In the genomic region with DNA sequence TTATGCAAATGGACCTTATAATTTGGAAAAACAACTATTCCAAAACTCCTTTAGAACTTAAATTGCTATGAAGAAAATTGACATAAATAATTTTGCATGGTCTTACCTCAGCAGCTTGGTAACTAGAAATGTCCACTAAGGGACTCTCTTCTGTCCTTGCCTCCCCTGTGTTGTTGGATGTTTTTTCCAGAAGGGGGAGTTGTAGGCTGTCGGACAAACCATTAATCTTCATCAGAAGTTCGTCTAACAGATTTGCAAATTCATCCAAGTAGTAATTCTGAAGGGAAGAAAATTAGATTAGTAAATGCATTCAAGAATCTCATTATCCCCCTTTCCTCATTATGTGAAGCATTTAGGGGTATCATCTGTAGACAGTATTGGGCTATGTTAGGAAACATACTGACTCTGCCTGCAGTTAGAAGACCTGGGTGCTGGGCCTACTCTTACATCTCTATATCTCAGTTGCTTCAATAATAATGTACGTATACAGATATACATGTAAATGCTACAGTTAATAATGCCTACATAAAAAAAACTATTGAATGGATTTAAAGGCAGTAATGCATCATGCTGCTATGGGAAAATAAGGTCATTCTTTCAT, we compare ENCODE assay signal across 2 cellular contexts.
TF ChIP-seq lines count a peak whose summit lies in the region.

No MANE protein-coding gene starts in this region.

TF ChIP-seq in K562, 482 proteins besides CTCF, POLR2A, EP300 and RAD21 (continued from another document):
- TF ChIP-seq, protein P1, sequence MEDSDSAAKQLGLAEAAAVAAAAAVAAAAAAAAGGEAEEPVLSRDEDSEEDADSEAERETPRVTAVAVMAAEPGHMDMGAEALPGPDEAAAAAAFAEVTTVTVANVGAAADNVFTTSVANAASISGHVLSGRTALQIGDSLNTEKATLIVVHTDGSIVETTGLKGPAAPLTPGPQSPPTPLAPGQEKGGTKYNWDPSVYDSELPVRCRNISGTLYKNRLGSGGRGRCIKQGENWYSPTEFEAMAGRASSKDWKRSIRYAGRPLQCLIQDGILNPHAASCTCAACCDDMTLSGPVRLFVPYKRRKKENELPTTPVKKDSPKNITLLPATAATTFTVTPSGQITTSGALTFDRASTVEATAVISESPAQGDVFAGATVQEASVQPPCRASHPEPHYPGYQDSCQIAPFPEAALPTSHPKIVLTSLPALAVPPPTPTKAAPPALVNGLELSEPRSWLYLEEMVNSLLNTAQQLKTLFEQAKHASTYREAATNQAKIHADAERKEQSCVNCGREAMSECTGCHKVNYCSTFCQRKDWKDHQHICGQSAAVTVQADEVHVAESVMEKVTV (CRISPR knock-in tag; IDR thresholded peaks at IDR 0.05): no peak
- TF ChIP-seq RBM34 (IDR thresholded peaks at IDR 0.05; ENCODE audit: borderline replicate concordance, insufficient read depth, low read length) (no peak), MEIS2 (IDR thresholded peaks at IDR 0.05; ENCODE audit: partially characterized antibody) (peak; percentile 89), BMI1 (IDR thresholded peaks at IDR 0.05; ENCODE audit: low read length) (no peak), ZFP36 (IDR thresholded peaks at IDR 0.05; ENCODE audit: low read depth, low read length, partially characterized antibody) (no peak), BDP1 (IDR thresholded peaks at IDR 0.05; ENCODE audit: insufficient read depth, insufficient read length) (no peak), PKNOX1 (IDR thresholded peaks at IDR 0.05) (peak; percentile 84), PBX2 (CRISPR knock-in tag; IDR thresholded peaks at IDR 0.05; ENCODE audit: low read depth) (no peak), PBX2 (tag; conservative IDR thresholded peaks at IDR 0.05; ENCODE audit: low read depth) (peak; percentile 92), SMC3 (conservative IDR thresholded peaks at IDR 0.05; ENCODE audit: insufficient read depth, low read depth, low read length) (0 out of 2 replicates have a peak, but pooled peaks have one; percentile 11), FUS (optimal IDR thresholded peaks at IDR 0.05; ENCODE audit: low read depth, low read length) (no peak), FIP1L1 (IDR thresholded peaks at IDR 0.05; ENCODE audit: low read depth, low read length, poor library complexity, severe bottlenecking) (no peak)

TF ChIP-seq in HepG2, 621 proteins besides CTCF, POLR2A, EP300 and RAD21 (continued from another document and continues in another):
- TF ChIP-seq, protein P2, sequence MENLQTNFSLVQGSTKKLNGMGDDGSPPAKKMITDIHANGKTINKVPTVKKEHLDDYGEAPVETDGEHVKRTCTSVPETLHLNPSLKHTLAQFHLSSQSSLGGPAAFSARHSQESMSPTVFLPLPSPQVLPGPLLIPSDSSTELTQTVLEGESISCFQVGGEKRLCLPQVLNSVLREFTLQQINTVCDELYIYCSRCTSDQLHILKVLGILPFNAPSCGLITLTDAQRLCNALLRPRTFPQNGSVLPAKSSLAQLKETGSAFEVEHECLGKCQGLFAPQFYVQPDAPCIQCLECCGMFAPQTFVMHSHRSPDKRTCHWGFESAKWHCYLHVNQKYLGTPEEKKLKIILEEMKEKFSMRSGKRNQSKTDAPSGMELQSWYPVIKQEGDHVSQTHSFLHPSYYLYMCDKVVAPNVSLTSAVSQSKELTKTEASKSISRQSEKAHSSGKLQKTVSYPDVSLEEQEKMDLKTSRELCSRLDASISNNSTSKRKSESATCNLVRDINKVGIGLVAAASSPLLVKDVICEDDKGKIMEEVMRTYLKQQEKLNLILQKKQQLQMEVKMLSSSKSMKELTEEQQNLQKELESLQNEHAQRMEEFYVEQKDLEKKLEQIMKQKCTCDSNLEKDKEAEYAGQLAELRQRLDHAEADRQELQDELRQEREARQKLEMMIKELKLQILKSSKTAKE (CRISPR knock-in tag; IDR thresholded peaks at IDR 0.05; ENCODE audit: borderline replicate concordance): no peak
- TF ChIP-seq KDM6A (CRISPR knock-in tag; IDR thresholded peaks at IDR 0.05; ENCODE audit: low read depth): no peak
- TF ChIP-seq, protein P3, sequence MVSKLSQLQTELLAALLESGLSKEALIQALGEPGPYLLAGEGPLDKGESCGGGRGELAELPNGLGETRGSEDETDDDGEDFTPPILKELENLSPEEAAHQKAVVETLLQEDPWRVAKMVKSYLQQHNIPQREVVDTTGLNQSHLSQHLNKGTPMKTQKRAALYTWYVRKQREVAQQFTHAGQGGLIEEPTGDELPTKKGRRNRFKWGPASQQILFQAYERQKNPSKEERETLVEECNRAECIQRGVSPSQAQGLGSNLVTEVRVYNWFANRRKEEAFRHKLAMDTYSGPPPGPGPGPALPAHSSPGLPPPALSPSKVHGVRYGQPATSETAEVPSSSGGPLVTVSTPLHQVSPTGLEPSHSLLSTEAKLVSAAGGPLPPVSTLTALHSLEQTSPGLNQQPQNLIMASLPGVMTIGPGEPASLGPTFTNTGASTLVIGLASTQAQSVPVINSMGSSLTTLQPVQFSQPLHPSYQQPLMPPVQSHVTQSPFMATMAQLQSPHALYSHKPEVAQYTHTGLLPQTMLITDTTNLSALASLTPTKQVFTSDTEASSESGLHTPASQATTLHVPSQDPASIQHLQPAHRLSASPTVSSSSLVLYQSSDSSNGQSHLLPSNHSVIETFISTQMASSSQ (IDR thresholded peaks at IDR 0.05; ENCODE audit: low read depth): no peak
- TF ChIP-seq, protein P3 (CRISPR knock-in tag; IDR thresholded peaks at IDR 0.05; ENCODE audit: borderline replicate concordance): no peak
- TF ChIP-seq, protein P4, sequence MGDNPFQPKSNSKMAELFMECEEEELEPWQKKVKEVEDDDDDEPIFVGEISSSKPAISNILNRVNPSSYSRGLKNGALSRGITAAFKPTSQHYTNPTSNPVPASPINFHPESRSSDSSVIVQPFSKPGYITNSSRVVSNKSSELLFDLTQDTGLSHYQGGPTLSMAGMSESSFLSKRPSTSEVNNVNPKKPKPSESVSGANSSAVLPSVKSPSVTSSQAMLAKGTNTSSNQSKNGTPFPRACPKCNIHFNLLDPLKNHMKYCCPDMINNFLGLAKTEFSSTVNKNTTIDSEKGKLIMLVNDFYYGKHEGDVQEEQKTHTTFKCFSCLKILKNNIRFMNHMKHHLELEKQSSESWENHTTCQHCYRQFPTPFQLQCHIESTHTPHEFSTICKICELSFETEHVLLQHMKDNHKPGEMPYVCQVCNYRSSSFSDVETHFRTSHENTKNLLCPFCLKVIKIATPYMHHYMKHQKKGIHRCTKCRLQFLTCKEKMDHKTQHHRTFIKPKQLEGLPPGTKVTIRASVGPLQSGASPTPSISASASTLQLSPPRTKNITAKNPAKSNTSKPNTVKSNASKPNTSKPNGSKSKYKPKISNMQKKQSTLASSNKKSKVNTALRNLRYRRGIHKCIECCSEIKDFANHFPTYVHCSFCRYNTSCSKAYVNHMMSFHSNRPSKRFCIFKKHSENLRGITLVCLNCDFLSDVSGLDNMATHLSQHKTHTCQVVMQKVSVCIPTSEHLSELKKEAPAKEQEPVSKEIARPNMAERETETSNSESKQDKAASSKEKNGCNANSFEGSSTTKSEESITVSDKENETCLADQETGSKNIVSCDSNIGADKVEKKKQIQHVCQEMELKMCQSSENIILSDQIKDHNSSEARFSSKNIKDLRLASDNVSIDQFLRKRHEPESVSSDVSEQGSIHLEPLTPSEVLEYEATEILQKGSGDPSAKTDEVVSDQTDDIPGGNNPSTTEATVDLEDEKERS (CRISPR knock-in tag; IDR thresholded peaks at IDR 0.05): no peak
- no peak for TF ChIP-seq KLF6 (CRISPR knock-in tag; IDR thresholded peaks at IDR 0.05)
- 0 out of 2 replicates have a peak, but pooled peaks have one; percentile 19 for TF ChIP-seq ZNF24 (IDR thresholded peaks at IDR 0.05)
- no peak for TF ChIP-seq PLRG1 (conservative IDR thresholded peaks at IDR 0.05)
- TF ChIP-seq HHEX (CRISPR knock-in tag; IDR thresholded peaks at IDR 0.05): no peak
- TF ChIP-seq MTERF4 (CRISPR knock-in tag; IDR thresholded peaks at IDR 0.05): no peak
- no peak for TF ChIP-seq ZFP36L1 (CRISPR knock-in tag; IDR thresholded peaks at IDR 0.05)
- TF ChIP-seq ZBTB42 (CRISPR knock-in tag; IDR thresholded peaks at IDR 0.05): no peak
- no peak for TF ChIP-seq ZSCAN30 (CRISPR knock-in tag; IDR thresholded peaks at IDR 0.05)
- TF ChIP-seq ZNF34 (CRISPR knock-in tag; IDR thresholded peaks at IDR 0.05; ENCODE audit: borderline replicate concordance): no peak
- no peak for TF ChIP-seq ZNF260 (CRISPR knock-in tag; IDR thresholded peaks at IDR 0.05; ENCODE audit: borderline replicate concordance, low read depth)
- no peak for TF ChIP-seq MATR3 (CRISPR knock-in tag; IDR thresholded peaks at IDR 0.05)
- no peak for TF ChIP-seq ZNF430 (CRISPR knock-in tag; IDR thresholded peaks at IDR 0.05)
- no peak for TF ChIP-seq ZBTB21 (CRISPR knock-in tag; IDR thresholded peaks at IDR 0.05)
- TF ChIP-seq ZBTB3 (CRISPR knock-in tag; IDR thresholded peaks at IDR 0.05; ENCODE audit: borderline replicate concordance, low read depth): no peak
- no peak for TF ChIP-seq JARID2 (CRISPR knock-in tag; IDR thresholded peaks at IDR 0.05; ENCODE audit: insufficient replicate concordance)
- TF ChIP-seq ERF (CRISPR knock-in tag; IDR thresholded peaks at IDR 0.05): no peak
- TF ChIP-seq PITX1 (CRISPR knock-in tag; IDR thresholded peaks at IDR 0.05): no peak
- TF ChIP-seq MLX (CRISPR knock-in tag; IDR thresholded peaks at IDR 0.05): no peak
- no peak for TF ChIP-seq SP1 (IDR thresholded peaks at IDR 0.05)
- TF ChIP-seq SP1 (CRISPR knock-in tag; IDR thresholded peaks at IDR 0.05): no peak
- no peak for TF ChIP-seq ZNF788 (CRISPR knock-in tag; IDR thresholded peaks at IDR 0.05; ENCODE audit: borderline replicate concordance)
- TF ChIP-seq SMC3 (IDR thresholded peaks at IDR 0.05; ENCODE audit: low read length): peak; percentile 86
- TF ChIP-seq GPN1 (CRISPR knock-in tag; IDR thresholded peaks at IDR 0.05; ENCODE audit: borderline replicate concordance): no peak
- TF ChIP-seq STAG1 (CRISPR knock-in tag; IDR thresholded peaks at IDR 0.05): peak; percentile 73
- TF ChIP-seq GATAD2A (CRISPR knock-in tag; IDR thresholded peaks at IDR 0.05): 0 out of 2 replicates have a peak, but pooled peaks have one; percentile 21
- no peak for TF ChIP-seq ZNF543 (CRISPR knock-in tag; IDR thresholded peaks at IDR 0.05)
- no peak for TF ChIP-seq SOX13 (IDR thresholded peaks at IDR 0.05)
- TF ChIP-seq SOX13 (CRISPR knock-in tag; conservative IDR thresholded peaks at IDR 0.05 in 1 of 2, IDR thresholded peaks at IDR 0.05 in 1 of 2): no peak
- no peak for TF ChIP-seq FOSL2 (CRISPR knock-in tag; IDR thresholded peaks at IDR 0.05)
- TF ChIP-seq NCOA2 (CRISPR knock-in tag; IDR thresholded peaks at IDR 0.05): 0 out of 2 replicates have a peak, but pooled peaks have one; percentile 18
- TF ChIP-seq CCDC6 (CRISPR knock-in tag; IDR thresholded peaks at IDR 0.05): no peak
- TF ChIP-seq, protein P5, sequence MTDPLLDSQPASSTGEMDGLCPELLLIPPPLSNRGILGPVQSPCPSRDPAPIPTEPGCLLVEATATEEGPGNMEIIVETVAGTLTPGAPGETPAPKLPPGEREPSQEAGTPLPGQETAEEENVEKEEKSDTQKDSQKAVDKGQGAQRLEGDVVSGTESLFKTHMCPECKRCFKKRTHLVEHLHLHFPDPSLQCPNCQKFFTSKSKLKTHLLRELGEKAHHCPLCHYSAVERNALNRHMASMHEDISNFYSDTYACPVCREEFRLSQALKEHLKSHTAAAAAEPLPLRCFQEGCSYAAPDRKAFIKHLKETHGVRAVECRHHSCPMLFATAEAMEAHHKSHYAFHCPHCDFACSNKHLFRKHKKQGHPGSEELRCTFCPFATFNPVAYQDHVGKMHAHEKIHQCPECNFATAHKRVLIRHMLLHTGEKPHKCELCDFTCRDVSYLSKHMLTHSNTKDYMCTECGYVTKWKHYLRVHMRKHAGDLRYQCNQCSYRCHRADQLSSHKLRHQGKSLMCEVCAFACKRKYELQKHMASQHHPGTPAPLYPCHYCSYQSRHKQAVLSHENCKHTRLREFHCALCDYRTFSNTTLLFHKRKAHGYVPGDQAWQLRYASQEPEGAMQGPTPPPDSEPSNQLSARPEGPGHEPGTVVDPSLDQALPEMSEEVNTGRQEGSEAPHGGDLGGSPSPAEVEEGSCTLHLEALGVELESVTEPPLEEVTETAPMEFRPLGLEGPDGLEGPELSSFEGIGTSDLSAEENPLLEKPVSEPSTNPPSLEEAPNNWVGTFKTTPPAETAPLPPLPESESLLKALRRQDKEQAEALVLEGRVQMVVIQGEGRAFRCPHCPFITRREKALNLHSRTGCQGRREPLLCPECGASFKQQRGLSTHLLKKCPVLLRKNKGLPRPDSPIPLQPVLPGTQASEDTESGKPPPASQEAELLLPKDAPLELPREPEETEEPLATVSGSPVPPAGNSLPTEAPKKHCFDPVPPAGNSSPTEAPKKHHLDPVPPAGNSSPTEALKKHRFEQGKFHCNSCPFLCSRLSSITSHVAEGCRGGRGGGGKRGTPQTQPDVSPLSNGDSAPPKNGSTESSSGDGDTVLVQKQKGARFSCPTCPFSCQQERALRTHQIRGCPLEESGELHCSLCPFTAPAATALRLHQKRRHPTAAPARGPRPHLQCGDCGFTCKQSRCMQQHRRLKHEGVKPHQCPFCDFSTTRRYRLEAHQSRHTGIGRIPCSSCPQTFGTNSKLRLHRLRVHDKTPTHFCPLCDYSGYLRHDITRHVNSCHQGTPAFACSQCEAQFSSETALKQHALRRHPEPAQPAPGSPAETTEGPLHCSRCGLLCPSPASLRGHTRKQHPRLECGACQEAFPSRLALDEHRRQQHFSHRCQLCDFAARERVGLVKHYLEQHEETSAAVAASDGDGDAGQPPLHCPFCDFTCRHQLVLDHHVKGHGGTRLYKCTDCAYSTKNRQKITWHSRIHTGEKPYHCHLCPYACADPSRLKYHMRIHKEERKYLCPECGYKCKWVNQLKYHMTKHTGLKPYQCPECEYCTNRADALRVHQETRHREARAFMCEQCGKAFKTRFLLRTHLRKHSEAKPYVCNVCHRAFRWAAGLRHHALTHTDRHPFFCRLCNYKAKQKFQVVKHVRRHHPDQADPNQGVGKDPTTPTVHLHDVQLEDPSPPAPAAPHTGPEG (CRISPR knock-in tag; IDR thresholded peaks at IDR 0.05): no peak
- no peak for TF ChIP-seq YEATS4 (CRISPR knock-in tag; IDR thresholded peaks at IDR 0.05; ENCODE audit: borderline replicate concordance)
